In genomic region chr17:27609606-27610303, GRCh38 we compare ENCODE assay signal across 10 cellular contexts. TPM values are rescaled to one million over a fixed set of nuclear protein-coding genes. Genes with fewer than 3 reads are reported as not detected.
A peak's percentile ranks its signal among the peaks of the same experiment; 100 is the strongest.
DNase-seq lines count a peak whose midpoint lies in the region; ATAC-seq and TF ChIP-seq lines count a peak whose summit lies in the region.
"Had no signal": no experiment of that assay in that cellular context is flagged by ENCODE, and none has a peak within 500 bp of the region (broad histone marks: within the 10 kb centered on the region; RNA-seq: fewer than 3 reads in every experiment).

No MANE protein-coding gene starts in this region.

- no peak overlapping the region for H3K14ac ChIP-seq in mesenchymal stem cell (ENCODE audit: low read length in 2 of 2)

- no peak overlapping the region for H3K18ac ChIP-seq in mesenchymal stem cell (ENCODE audit: low read depth in 1 of 2, low read length in 2 of 2)

- no peak overlapping the region for H4K8ac ChIP-seq in mesenchymal stem cell (ENCODE audit: low read length)

- H3K9ac ChIP-seq in mesenchymal stem cell (ENCODE audit: low read length): no peak overlapping the region
- H3K9ac ChIP-seq: BLaER1 had no signal

- H2BK15ac ChIP-seq in mesenchymal stem cell (ENCODE audit: low read depth, poor library complexity, severe bottlenecking): no peak overlapping the region

- DNase-seq in NCI-H1092 treated with DMSO at 0.1 percent for 48 hours (lab: John Stamatoyannopoulos, UW) (peak; percentile 21), NCI-H1092 (lab: John Stamatoyannopoulos, UW) (no peak), MV-4-11 (lab: John Stamatoyannopoulos, UW) (peak; percentile 25), cardiac fibroblast (ENCODE audit: low read depth in 2 of 2) (peak; percentile 32 to 58), mesenchymal stem cell (peak; percentile 33), NCI-H446 treated with DMSO at 0.1 percent for 48 hours (lab: John Stamatoyannopoulos, UW) (no peak), NCI-H2029 treated with DMSO at 0.1 percent for 48 hours (lab: John Stamatoyannopoulos, UW) (no peak)

- H3K4ac ChIP-seq in mesenchymal stem cell (ENCODE audit: low read depth in 1 of 2, low read length in 2 of 2): no peak overlapping the region

- no peak overlapping the region for H2BK120ac ChIP-seq in mesenchymal stem cell (ENCODE audit: low read depth, low read length)

- H3K4me3 ChIP-seq in cardiac fibroblast (replicated peaks in 1 of 2; ENCODE audit: low read depth in 2 of 2, low read length in 2 of 2): no peak overlapping the region
- H3K4me3 ChIP-seq in mesenchymal stem cell (ENCODE audit: insufficient read depth in 1 of 2, low read depth in 1 of 2, low read length in 2 of 2): no peak overlapping the region
- H3K4me3 ChIP-seq: BLaER1, skin epidermis had no signal

- no peaks in the 10 kb centered on the region for H3K79me1 ChIP-seq in mesenchymal stem cell (replicated peaks; ENCODE audit: low read length, poor library complexity, severe bottlenecking)

- H2BK12ac ChIP-seq in mesenchymal stem cell (ENCODE audit: low read length in 2 of 2): no peak overlapping the region

- no peak overlapping the region for H4K91ac ChIP-seq in mesenchymal stem cell (ENCODE audit: low read length)

- no peak overlapping the region for H2AFZ ChIP-seq in mesenchymal stem cell (ENCODE audit: low read depth, low read length)

- ATAC-seq in HG03139 (IDR thresholded peaks at IDR 0.05; ENCODE audit: unreplicated experiment): no peak

- no peak overlapping the region for H2BK5ac ChIP-seq in mesenchymal stem cell (ENCODE audit: low read depth, low read length, poor library complexity, severe bottlenecking)

- TF ChIP-seq CTCF in cardiac fibroblast (IDR thresholded peaks at IDR 0.05; ENCODE audit: low read depth, low read length): peak; percentile 56

- no peak overlapping the region for H3K27ac ChIP-seq in mesenchymal stem cell (ENCODE audit: low read length, poor library complexity, severe bottlenecking)
- H3K27ac ChIP-seq: BLaER1, skin epidermis had no signal

- WGBS in mesenchymal stem cell: 86% methylated on average over 11 of the region's 11 CpGs

- H3K4me2 ChIP-seq in mesenchymal stem cell (ENCODE audit: low read length, poor library complexity, severe bottlenecking): no peak overlapping the region
- H3K4me2 ChIP-seq: BLaER1 had no signal

- peaks cover 63 to 78% of the 10 kb centered on the region in 2 experiments for H3K36me3 ChIP-seq in mesenchymal stem cell (ENCODE audit: control insufficient read depth in 1 of 2, insufficient read depth in 2 of 2, low read depth in 1 of 2, low read length in 2 of 2)

- H3K4me1 ChIP-seq in mesenchymal stem cell (ENCODE audit: control insufficient read depth, insufficient read depth, low read depth, low read length): peaks cover 2% of the 10 kb centered on the region

- H3K23ac ChIP-seq in mesenchymal stem cell (ENCODE audit: low read length in 2 of 2): no peak overlapping the region

- H3K9me3 ChIP-seq in mesenchymal stem cell (ENCODE audit: control insufficient read depth, low read length): no peaks in the 10 kb centered on the region

- no peaks in the 10 kb centered on the region for H3K27me3 ChIP-seq in mesenchymal stem cell (ENCODE audit: control insufficient read depth in 1 of 2, insufficient read depth in 1 of 2, low read length in 2 of 2)
- H3K27me3 ChIP-seq: BLaER1 had no signal

- H2AK5ac ChIP-seq in mesenchymal stem cell (ENCODE audit: low read length, severe bottlenecking): no peak overlapping the region

RNA-seq across cellular contexts. Expression of gene LGALS9, which starts 21.2 kb away (rescaled TPM):
- polyA plus RNA-seq in mesenchymal stem cell (2013, experiment 1 of 2): 1.2 TPM
- 1.2 TPM for polyA plus RNA-seq in mesenchymal stem cell (2013, experiment 2 of 2)

Comparison
In these comparisons a context has a peak if more than half of its experiments do, and no peak if none do; other contexts are left out.
1. DNase-seq: peak in NCI-H1092 treated with DMSO at 0.1 percent for 48 hours (single experiment), MV-4-11 (single experiment), cardiac fibroblast (2 of 2) and mesenchymal stem cell (single experiment); none in NCI-H1092 (single experiment), NCI-H446 treated with DMSO at 0.1 percent for 48 hours (single experiment) and NCI-H2029 treated with DMSO at 0.1 percent for 48 hours (single experiment).